In genomic region chr7:154345093-154345492, GRCh38 we compare ENCODE assay signal across 27 cellular contexts.
A peak's percentile ranks its signal among the peaks of the same experiment; 100 is the strongest.
DNase-seq lines count a peak whose midpoint lies in the region; ATAC-seq lines count a peak whose summit lies in the region.
"Had no signal": no experiment of that assay in that cellular context is flagged by ENCODE, and none has a peak within 500 bp of the region (broad histone marks: within the 10 kb centered on the region; RNA-seq: fewer than 3 reads in every experiment).

No MANE protein-coding gene starts in this region.

- peak; percentile 23 for DNase-seq in NCI-H524 treated with DMSO at 0.1 percent for 48 hours (lab: John Stamatoyannopoulos, UW)
- DNase-seq in NCI-H524 (lab: John Stamatoyannopoulos, UW) = no peak
- DNase-seq in ecto neural progenitor cell (ENCODE audit: low spot score) = peak; percentile 26
- no peak for DNase-seq in stimulated activated effector memory CD8-positive, alpha-beta T cell treated with anti-CD3 and anti-CD28 coated beads, Interleukin-12 subunit alpha, Interleukin-12 subunit beta, amount 100 ng/mL, for 72 hours (ENCODE audit: low spot score in 2 of 2)
- DNase-seq: 8988T; ACHN; AML-193; BE2C; C1 segment of cervical spinal cord; Caco-2; Calu3; CD4-positive, alpha-beta memory T cell; CD4-positive, alpha-beta T cell; CD4-positive, CD25-positive, alpha-beta regulatory T cell; CD8-positive, alpha-beta memory T cell; CD8-positive, alpha-beta T cell; COR-L47; DMS 273 treated with DMSO at 0.1 percent for 48 hours; DMS153; DMS53; DMS79; DMS79 treated with DMSO at 0.1 percent for 48 hours; DND-41; EL had no signal

- no peaks in the 10 kb centered on the region for H3K4me1 Mint-ChIP-seq in stimulated activated effector memory CD8-positive, alpha-beta T cell treated with anti-CD3 and anti-CD28 coated beads, Interleukin-12 subunit alpha, Interleukin-12 subunit beta, amount 100 ng/mL, for 72 hours
- H3K4me1 Mint-ChIP-seq: B cell; CD14-positive monocyte; CD4-positive, alpha-beta memory T cell; CD4-positive, CD25-positive, alpha-beta regulatory T cell; CD8-positive, alpha-beta memory T cell had no signal

- peaks cover 7% of the 10 kb centered on the region for H3K9me3 Mint-ChIP-seq in stimulated activated effector memory CD8-positive, alpha-beta T cell treated with anti-CD3 and anti-CD28 coated beads, Interleukin-12 subunit alpha, Interleukin-12 subunit beta, amount 100 ng/mL, for 72 hours

- no peak overlapping the region for H3K27ac Mint-ChIP-seq in stimulated activated effector memory CD8-positive, alpha-beta T cell treated with anti-CD3 and anti-CD28 coated beads, Interleukin-12 subunit alpha, Interleukin-12 subunit beta, amount 100 ng/mL, for 72 hours
- H3K27ac Mint-ChIP-seq: B cell; CD14-positive monocyte; CD4-positive, alpha-beta memory T cell; CD4-positive, alpha-beta T cell; CD4-positive, CD25-positive, alpha-beta regulatory T cell; CD8-positive, alpha-beta memory T cell; CD8-positive, alpha-beta T cell had no signal

- H3K36me3 Mint-ChIP-seq in stimulated activated effector memory CD8-positive, alpha-beta T cell treated with anti-CD3 and anti-CD28 coated beads, Interleukin-12 subunit alpha, Interleukin-12 subunit beta, amount 100 ng/mL, for 72 hours = no peaks in the 10 kb centered on the region
- H3K36me3 Mint-ChIP-seq: CD14-positive monocyte; CD4-positive, alpha-beta memory T cell; CD4-positive, CD25-positive, alpha-beta regulatory T cell; CD8-positive, alpha-beta memory T cell; CD8-positive, alpha-beta T cell had no signal

- H3K4me3 Mint-ChIP-seq in stimulated activated effector memory CD8-positive, alpha-beta T cell treated with anti-CD3 and anti-CD28 coated beads, Interleukin-12 subunit alpha, Interleukin-12 subunit beta, amount 100 ng/mL, for 72 hours = no peak overlapping the region
- H3K4me3 Mint-ChIP-seq: B cell; CD14-positive monocyte; CD4-positive, alpha-beta memory T cell; CD4-positive, alpha-beta T cell; CD4-positive, CD25-positive, alpha-beta regulatory T cell; CD8-positive, alpha-beta memory T cell; CD8-positive, alpha-beta T cell had no signal

- no peak for ATAC-seq in stimulated activated effector memory CD8-positive, alpha-beta T cell treated with anti-CD3 and anti-CD28 coated beads, Interleukin-12 subunit alpha, Interleukin-12 subunit beta, amount 100 ng/mL, for 72 hours
- ATAC-seq: A549; CD8-positive, alpha-beta T cell had no signal

Comparison
In these comparisons a context has a peak if more than half of its experiments do, and no peak if none do; other contexts are left out.
1. DNase-seq: peak in NCI-H524 treated with DMSO at 0.1 percent for 48 hours (single experiment) and ecto neural progenitor cell (single experiment); none in NCI-H524 (0 of 2) and stimulated activated effector memory CD8-positive, alpha-beta T cell treated with anti-CD3 and anti-CD28 coated beads, Interleukin-12 subunit alpha, Interleukin-12 subunit beta, amount 100 ng/mL, for 72 hours (0 of 2).